In genomic region chr19:1063030-1063908, GRCh38 we compare ENCODE assay signal across 9 cellular contexts. TPM values are rescaled to one million over a fixed set of nuclear protein-coding genes. Genes with fewer than 3 reads are reported as not detected.
DNase-seq lines count a peak whose midpoint lies in the region; ATAC-seq lines count a peak whose summit lies in the region.
"Had no signal": no experiment of that assay in that cellular context is flagged by ENCODE, and none has a peak within 500 bp of the region (broad histone marks: within the 10 kb centered on the region; RNA-seq: fewer than 3 reads in every experiment).

No MANE protein-coding gene starts in this region.

- no peaks in the 10 kb centered on the region for H3K9me3 ChIP-seq in CD4-positive, alpha-beta memory T cell (ENCODE audit: control insufficient read depth in 1 of 2, low read length in 2 of 2)
- H3K9me3 ChIP-seq in iPS-15b (ENCODE audit: control insufficient read depth, insufficient read depth, low read length): no peaks in the 10 kb centered on the region
- H3K9me3 ChIP-seq: HAP-1 had no signal

- POLR2A ChIA-PET in CD4-positive, alpha-beta memory T cell (lab: Charles Lee; ENCODE audit: partially characterized antibody): interaction anchor here (32.9 to 57.1 kb wide), 3 partner anchors 0 to 40 kb away, joined by 1029 to 3893 read pairs (median 3893); partner anchors contain the start of genes ABCA7, ARHGAP45, CNN2 and GPX4
- POLR2A ChIA-PET in activated CD4-positive, alpha-beta T cell treated with anti-CD3 and anti-CD28 coated beads, Interleukin-2, amount 10 ng/mL, durations not matched to agents 7 days and 5 days (lab: Charles Lee): no interaction called here

- ATAC-seq in HG02798 (IDR thresholded peaks at IDR 0.05; ENCODE audit: poor library complexity, unreplicated experiment): no peak

- peaks cover 6% of the 10 kb centered on the region for H3K36me3 ChIP-seq in CD4-positive, alpha-beta memory T cell (ENCODE audit: insufficient read depth, low read length)
- peaks cover 8% of the 10 kb centered on the region for H3K36me3 ChIP-seq in iPS-15b (ENCODE audit: control insufficient read depth, insufficient read depth, low read length)
- H3K36me3 ChIP-seq: HAP-1 had no signal

- H3K4me3 Mint-ChIP-seq in CD4-positive, alpha-beta memory T cell: peak overlapping the region in 2 of 8 donors; percentile 22 to 48
- no peak overlapping the region for H3K4me3 Mint-ChIP-seq in activated CD4-positive, alpha-beta T cell treated with anti-CD3 and anti-CD28 coated beads, Interleukin-2, amount 10 ng/mL, durations not matched to agents 7 days and 5 days

- CTCF ChIA-PET in CD4-positive, alpha-beta memory T cell (lab: Charles Lee; ENCODE audit: partially characterized antibody): interaction anchor here (5.7 kb wide), 1 partner anchor 19 kb away, joined by 219 read pairs; no protein-coding TSS in a partner anchor
- CTCF ChIA-PET in activated CD4-positive, alpha-beta T cell treated with anti-CD3 and anti-CD28 coated beads, Interleukin-2, amount 10 ng/mL, durations not matched to agents 7 days and 5 days (lab: Charles Lee): interaction anchor here (1.3 to 1.5 kb wide), 2 partner anchors 21 to 181 kb away, joined by 3 to 4 read pairs; no protein-coding TSS in a partner anchor

- H3K27ac Mint-ChIP-seq in CD4-positive, alpha-beta memory T cell: peak overlapping the region; percentile 13 to 95 (median 74)
- peak overlapping the region; percentile 74 for H3K27ac Mint-ChIP-seq in activated CD4-positive, alpha-beta T cell treated with anti-CD3 and anti-CD28 coated beads, Interleukin-2, amount 10 ng/mL, durations not matched to agents 7 days and 5 days

- DNase-seq in CD4-positive, alpha-beta memory T cell: peak; percentile 61 to 88 (median 68)
- DNase-seq in HT-29 (ENCODE audit: low spot score): peak; percentile 35
- DNase-seq in activated CD4-positive, alpha-beta T cell treated with anti-CD3 and anti-CD28 coated beads, Interleukin-2, amount 10 ng/mL, durations not matched to agents 7 days and 5 days: peak; percentile 65
- DNase-seq in globus pallidus (ENCODE audit: low spot score): no peak
- no peak for DNase-seq in posterior vena cava (ENCODE audit: low spot score)
- DNase-seq in midbrain (lab: John Stamatoyannopoulos, UW): no peak

- H3K4me3 ChIP-seq in CD4-positive, alpha-beta memory T cell (ENCODE audit: low read length in 2 of 2): no peak overlapping the region
- peak overlapping the region; percentile 52 for H3K4me3 ChIP-seq in iPS-15b (ENCODE audit: low read depth, low read length)
- H3K4me3 ChIP-seq: HAP-1 had no signal

- H3K27me3 Mint-ChIP-seq in CD4-positive, alpha-beta memory T cell: no peaks in the 10 kb centered on the region
- H3K27me3 Mint-ChIP-seq in activated CD4-positive, alpha-beta T cell treated with anti-CD3 and anti-CD28 coated beads, Interleukin-2, amount 10 ng/mL, durations not matched to agents 7 days and 5 days: no peaks in the 10 kb centered on the region

- H3K36me3 Mint-ChIP-seq in CD4-positive, alpha-beta memory T cell: peaks cover 0 to 4% of the 10 kb centered on the region in 2 donors
- peaks cover 24% of the 10 kb centered on the region for H3K36me3 Mint-ChIP-seq in activated CD4-positive, alpha-beta T cell treated with anti-CD3 and anti-CD28 coated beads, Interleukin-2, amount 10 ng/mL, durations not matched to agents 7 days and 5 days (ENCODE audit: low read depth)

- H3K9ac ChIP-seq in iPS-15b (ENCODE audit: low read depth, low read length): no peak overlapping the region

- peaks cover 14 to 43% (median 29%) of the 10 kb centered on the region in 4 donors for H3K4me1 Mint-ChIP-seq in CD4-positive, alpha-beta memory T cell
- H3K4me1 Mint-ChIP-seq in activated CD4-positive, alpha-beta T cell treated with anti-CD3 and anti-CD28 coated beads, Interleukin-2, amount 10 ng/mL, durations not matched to agents 7 days and 5 days: peaks cover 36% of the 10 kb centered on the region

- intact Hi-C loops in CD4-positive, alpha-beta memory T cell (cut with micrococcal nuclease): no loop called here
- intact Hi-C loops in posterior vena cava (cut with DNase I): no loop called here

- H3K9me3 Mint-ChIP-seq in CD4-positive, alpha-beta memory T cell: peaks cover 0 to 2% (median 0%) of the 10 kb centered on the region in 8 donors
- H3K9me3 Mint-ChIP-seq in activated CD4-positive, alpha-beta T cell treated with anti-CD3 and anti-CD28 coated beads, Interleukin-2, amount 10 ng/mL, durations not matched to agents 7 days and 5 days: no peaks in the 10 kb centered on the region

- H3K27ac ChIP-seq in CD4-positive, alpha-beta memory T cell (ENCODE audit: low read depth, low read length): no peak overlapping the region

- no peaks in the 10 kb centered on the region for H3K27me3 ChIP-seq in CD4-positive, alpha-beta memory T cell (ENCODE audit: insufficient read depth, low read length)
- H3K27me3 ChIP-seq in iPS-15b (ENCODE audit: control insufficient read depth, insufficient read depth, low read length): peaks cover 3% of the 10 kb centered on the region

- H3K4me1 ChIP-seq in CD4-positive, alpha-beta memory T cell (ENCODE audit: insufficient read depth, low read length): peaks cover 37% of the 10 kb centered on the region
- H3K4me1 ChIP-seq in iPS-15b (ENCODE audit: control insufficient read depth, insufficient read depth, low read length): peaks cover 8% of the 10 kb centered on the region

RNA-seq across cellular contexts. Expression of gene ARHGAP45, which starts 3.7 kb away (rescaled TPM):
- 100 to 1,000 TPM; 834 to 836 TPM for total RNA-seq in CD4-positive, alpha-beta memory T cell
- polyA plus RNA-seq in CD4-positive, alpha-beta memory T cell: 100 to 1,000 TPM; 222 to 501 TPM
- 93.3 and 102 TPM in 2 replicates for total RNA-seq in HT-29 (2014; rRNA removed; shearing (Covaris generic))
- 100 to 1,000 TPM; 487 to 570 TPM for total RNA-seq in activated CD4-positive, alpha-beta T cell treated with anti-CD3 and anti-CD28 coated beads, Interleukin-2, amount 10 ng/mL, durations not matched to agents 7 days and 5 days
- 10 to 100 TPM in 1 of 2 donors, 1 to 10 TPM in 1; 10.0 to 26.8 TPM for total RNA-seq in posterior vena cava

RNA-seq across cellular contexts. Expression of gene ABCA7, which starts 23.4 kb away (rescaled TPM):
- total RNA-seq in CD4-positive, alpha-beta memory T cell: 100 to 1,000 TPM; 313 to 319 TPM
- 10 to 100 TPM; 10.7 to 11.2 TPM for polyA plus RNA-seq in CD4-positive, alpha-beta memory T cell
- total RNA-seq in HT-29 (2014; rRNA removed; shearing (Covaris generic)): 56.9 and 76.3 TPM in 2 replicates
- total RNA-seq in activated CD4-positive, alpha-beta T cell treated with anti-CD3 and anti-CD28 coated beads, Interleukin-2, amount 10 ng/mL, durations not matched to agents 7 days and 5 days: 10 to 100 TPM; 75.9 to 87.5 TPM
- total RNA-seq in posterior vena cava: 1 to 10 TPM; 4.0 to 4.4 TPM

RNA-seq across cellular contexts. Expression of gene POLR2E, which starts 31.9 kb away (rescaled TPM):
- 10 to 100 TPM; 76.0 to 80.0 TPM for total RNA-seq in CD4-positive, alpha-beta memory T cell
- 100 to 1,000 TPM; 167 to 197 TPM for polyA plus RNA-seq in CD4-positive, alpha-beta memory T cell
- 394 and 395 TPM in 2 replicates for total RNA-seq in HT-29 (2014; rRNA removed; shearing (Covaris generic))
- 100 to 1,000 TPM; 120 to 133 TPM for total RNA-seq in activated CD4-positive, alpha-beta T cell treated with anti-CD3 and anti-CD28 coated beads, Interleukin-2, amount 10 ng/mL, durations not matched to agents 7 days and 5 days
- total RNA-seq in posterior vena cava: 100 to 1,000 TPM in 1 of 2 donors, 10 to 100 TPM in 1; 89.9 to 105 TPM

RNA-seq across cellular contexts. Expression of gene CNN2, which starts 36.9 kb away (rescaled TPM):
- total RNA-seq in CD4-positive, alpha-beta memory T cell: 100 to 1,000 TPM; 263 to 266 TPM
- polyA plus RNA-seq in CD4-positive, alpha-beta memory T cell: 100 to 1,000 TPM; 444 to 632 TPM
- total RNA-seq in HT-29 (2014; rRNA removed; shearing (Covaris generic)): 265 and 298 TPM in 2 replicates
- total RNA-seq in activated CD4-positive, alpha-beta T cell treated with anti-CD3 and anti-CD28 coated beads, Interleukin-2, amount 10 ng/mL, durations not matched to agents 7 days and 5 days: 100 to 1,000 TPM; 558 to 580 TPM
- total RNA-seq in posterior vena cava: 100 to 1,000 TPM in 1 of 2 donors, 10 to 100 TPM in 1; 94.7 to 136 TPM

RNA-seq across cellular contexts. Expression of gene GPX4, which starts 40.5 kb away (rescaled TPM):
- total RNA-seq in CD4-positive, alpha-beta memory T cell: 100 to 1,000 TPM; 210 to 220 TPM
- polyA plus RNA-seq in CD4-positive, alpha-beta memory T cell: 100 to 1,000 TPM; 399 to 406 TPM
- total RNA-seq in HT-29 (2014; rRNA removed; shearing (Covaris generic)): 1,102 and 1,117 TPM in 2 replicates
- total RNA-seq in activated CD4-positive, alpha-beta T cell treated with anti-CD3 and anti-CD28 coated beads, Interleukin-2, amount 10 ng/mL, durations not matched to agents 7 days and 5 days: 100 to 1,000 TPM; 106 to 114 TPM
- total RNA-seq in posterior vena cava: 100 to 1,000 TPM; 176 to 193 TPM

Comparison
In these comparisons a context has a peak if more than half of its experiments do, and no peak if none do; other contexts are left out.
1. DNase-seq: peak in CD4-positive, alpha-beta memory T cell (5 of 5), HT-29 (single experiment) and activated CD4-positive, alpha-beta T cell treated with anti-CD3 and anti-CD28 coated beads, Interleukin-2, amount 10 ng/mL, durations not matched to agents 7 days and 5 days (single experiment); none in globus pallidus (single experiment), posterior vena cava (single experiment) and midbrain (single experiment).
2. RNA of gene ABCA7, which starts 23.4 kb away (total RNA-seq): 313 to 319 TPM in CD4-positive, alpha-beta memory T cell, 75.9 to 87.5 TPM in activated CD4-positive, alpha-beta T cell treated with anti-CD3 and anti-CD28 coated beads, Interleukin-2, amount 10 ng/mL, durations not matched to agents 7 days and 5 days and 56.9 to 76.3 TPM in HT-29; 4.0 to 4.4 TPM in posterior vena cava; every median in the first group is over 10 times any median in the second.